1 cellular context compared by ENCODE assay signal in genomic region chr11:83151274-83151977, GRCh38.
TF ChIP-seq lines count a peak whose summit lies in the region.

No MANE protein-coding gene starts in this region.

TF ChIP-seq in K562, 482 proteins besides CTCF, POLR2A, EP300 and RAD21 (continued from another document and continues in another):
- no peak for TF ChIP-seq PRDM10 (IDR thresholded peaks at IDR 0.05; ENCODE audit: partially characterized antibody)
- no peak for TF ChIP-seq ARNT (IDR thresholded peaks at IDR 0.05)
- TF ChIP-seq, protein P1, sequence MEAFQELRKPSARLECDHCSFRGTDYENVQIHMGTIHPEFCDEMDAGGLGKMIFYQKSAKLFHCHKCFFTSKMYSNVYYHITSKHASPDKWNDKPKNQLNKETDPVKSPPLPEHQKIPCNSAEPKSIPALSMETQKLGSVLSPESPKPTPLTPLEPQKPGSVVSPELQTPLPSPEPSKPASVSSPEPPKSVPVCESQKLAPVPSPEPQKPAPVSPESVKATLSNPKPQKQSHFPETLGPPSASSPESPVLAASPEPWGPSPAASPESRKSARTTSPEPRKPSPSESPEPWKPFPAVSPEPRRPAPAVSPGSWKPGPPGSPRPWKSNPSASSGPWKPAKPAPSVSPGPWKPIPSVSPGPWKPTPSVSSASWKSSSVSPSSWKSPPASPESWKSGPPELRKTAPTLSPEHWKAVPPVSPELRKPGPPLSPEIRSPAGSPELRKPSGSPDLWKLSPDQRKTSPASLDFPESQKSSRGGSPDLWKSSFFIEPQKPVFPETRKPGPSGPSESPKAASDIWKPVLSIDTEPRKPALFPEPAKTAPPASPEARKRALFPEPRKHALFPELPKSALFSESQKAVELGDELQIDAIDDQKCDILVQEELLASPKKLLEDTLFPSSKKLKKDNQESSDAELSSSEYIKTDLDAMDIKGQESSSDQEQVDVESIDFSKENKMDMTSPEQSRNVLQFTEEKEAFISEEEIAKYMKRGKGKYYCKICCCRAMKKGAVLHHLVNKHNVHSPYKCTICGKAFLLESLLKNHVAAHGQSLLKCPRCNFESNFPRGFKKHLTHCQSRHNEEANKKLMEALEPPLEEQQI (IDR thresholded peaks at IDR 0.05), result no peak
- TF ChIP-seq, protein P2, sequence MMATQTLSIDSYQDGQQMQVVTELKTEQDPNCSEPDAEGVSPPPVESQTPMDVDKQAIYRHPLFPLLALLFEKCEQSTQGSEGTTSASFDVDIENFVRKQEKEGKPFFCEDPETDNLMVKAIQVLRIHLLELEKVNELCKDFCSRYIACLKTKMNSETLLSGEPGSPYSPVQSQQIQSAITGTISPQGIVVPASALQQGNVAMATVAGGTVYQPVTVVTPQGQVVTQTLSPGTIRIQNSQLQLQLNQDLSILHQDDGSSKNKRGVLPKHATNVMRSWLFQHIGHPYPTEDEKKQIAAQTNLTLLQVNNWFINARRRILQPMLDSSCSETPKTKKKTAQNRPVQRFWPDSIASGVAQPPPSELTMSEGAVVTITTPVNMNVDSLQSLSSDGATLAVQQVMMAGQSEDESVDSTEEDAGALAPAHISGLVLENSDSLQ (IDR thresholded peaks at IDR 0.05), result peak; percentile 77
- TF ChIP-seq HNRNPK (IDR thresholded peaks at IDR 0.05; ENCODE audit: low read depth, low read length, poor library complexity, severe bottlenecking), result no peak
- no peak for TF ChIP-seq OTX1 (CRISPR knock-in tag; IDR thresholded peaks at IDR 0.05)
- no peak for TF ChIP-seq ZBTB17 (CRISPR knock-in tag; IDR thresholded peaks at IDR 0.05)
- TF ChIP-seq BCOR (IDR thresholded peaks at IDR 0.05), result peak; percentile 43; the same call in 1 of the 2 replicates
- no peak for TF ChIP-seq HCFC1 (IDR thresholded peaks at IDR 0.05; ENCODE audit: low read depth, low read length)
- TF ChIP-seq DACH1 (IDR thresholded peaks at IDR 0.05; ENCODE audit: partially characterized antibody), result no peak
- TF ChIP-seq RBM34 (IDR thresholded peaks at IDR 0.05; ENCODE audit: borderline replicate concordance, insufficient read depth, low read length), result no peak
- no peak for TF ChIP-seq LARP7 (IDR thresholded peaks at IDR 0.05)
- TF ChIP-seq, protein P3, sequence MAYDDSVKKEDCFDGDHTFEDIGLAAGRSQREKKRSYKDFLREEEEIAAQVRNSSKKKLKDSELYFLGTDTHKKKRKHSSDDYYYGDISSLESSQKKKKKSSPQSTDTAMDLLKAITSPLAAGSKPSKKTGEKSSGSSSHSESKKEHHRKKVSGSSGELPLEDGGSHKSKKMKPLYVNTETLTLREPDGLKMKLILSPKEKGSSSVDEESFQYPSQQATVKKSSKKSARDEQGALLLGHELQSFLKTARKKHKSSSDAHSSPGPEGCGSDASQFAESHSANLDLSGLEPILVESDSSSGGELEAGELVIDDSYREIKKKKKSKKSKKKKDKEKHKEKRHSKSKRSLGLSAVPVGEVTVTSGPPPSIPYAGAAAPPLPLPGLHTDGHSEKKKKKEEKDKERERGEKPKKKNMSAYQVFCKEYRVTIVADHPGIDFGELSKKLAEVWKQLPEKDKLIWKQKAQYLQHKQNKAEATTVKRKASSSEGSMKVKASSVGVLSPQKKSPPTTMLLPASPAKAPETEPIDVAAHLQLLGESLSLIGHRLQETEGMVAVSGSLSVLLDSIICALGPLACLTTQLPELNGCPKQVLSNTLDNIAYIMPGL (CRISPR knock-in tag; IDR thresholded peaks at IDR 0.05), result no peak
- no peak for TF ChIP-seq ZFPM2 (CRISPR knock-in tag; IDR thresholded peaks at IDR 0.05)
- TF ChIP-seq, protein P4, sequence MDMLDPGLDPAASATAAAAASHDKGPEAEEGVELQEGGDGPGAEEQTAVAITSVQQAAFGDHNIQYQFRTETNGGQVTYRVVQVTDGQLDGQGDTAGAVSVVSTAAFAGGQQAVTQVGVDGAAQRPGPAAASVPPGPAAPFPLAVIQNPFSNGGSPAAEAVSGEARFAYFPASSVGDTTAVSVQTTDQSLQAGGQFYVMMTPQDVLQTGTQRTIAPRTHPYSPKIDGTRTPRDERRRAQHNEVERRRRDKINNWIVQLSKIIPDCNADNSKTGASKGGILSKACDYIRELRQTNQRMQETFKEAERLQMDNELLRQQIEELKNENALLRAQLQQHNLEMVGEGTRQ (CRISPR knock-in tag; IDR thresholded peaks at IDR 0.05), result no peak
- TF ChIP-seq, protein P5, sequence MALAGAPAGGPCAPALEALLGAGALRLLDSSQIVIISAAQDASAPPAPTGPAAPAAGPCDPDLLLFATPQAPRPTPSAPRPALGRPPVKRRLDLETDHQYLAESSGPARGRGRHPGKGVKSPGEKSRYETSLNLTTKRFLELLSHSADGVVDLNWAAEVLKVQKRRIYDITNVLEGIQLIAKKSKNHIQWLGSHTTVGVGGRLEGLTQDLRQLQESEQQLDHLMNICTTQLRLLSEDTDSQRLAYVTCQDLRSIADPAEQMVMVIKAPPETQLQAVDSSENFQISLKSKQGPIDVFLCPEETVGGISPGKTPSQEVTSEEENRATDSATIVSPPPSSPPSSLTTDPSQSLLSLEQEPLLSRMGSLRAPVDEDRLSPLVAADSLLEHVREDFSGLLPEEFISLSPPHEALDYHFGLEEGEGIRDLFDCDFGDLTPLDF (CRISPR knock-in tag; IDR thresholded peaks at IDR 0.05), result no peak
- no peak for TF ChIP-seq NFRKB (IDR thresholded peaks at IDR 0.05; ENCODE audit: low read depth)
- TF ChIP-seq TCF7L2 (IDR thresholded peaks at IDR 0.05; ENCODE audit: low read depth, low read length), result no peak
- no peak for TF ChIP-seq POU5F1 (IDR thresholded peaks at IDR 0.05; ENCODE audit: borderline replicate concordance, low read depth, low read length, partially characterized antibody)
- no peak for TF ChIP-seq ZNF212 (CRISPR knock-in tag; IDR thresholded peaks at IDR 0.05)
- no peak for TF ChIP-seq USF1 (CRISPR knock-in tag; IDR thresholded peaks at IDR 0.05)
- no peak for TF ChIP-seq STAT5B (CRISPR knock-in tag; IDR thresholded peaks at IDR 0.05)
- TF ChIP-seq UBTF (IDR thresholded peaks at IDR 0.05; ENCODE audit: borderline replicate concordance in 1 of 2, low read depth in 2 of 2, low read length in 2 of 2), result no peak
- TF ChIP-seq CHD4 (IDR thresholded peaks at IDR 0.05; ENCODE audit: insufficient read depth, insufficient replicate concordance, low read depth, low read length, poor library complexity, severe bottlenecking), result no peak
- no peak for TF ChIP-seq PHTF2 (CRISPR knock-in tag; IDR thresholded peaks at IDR 0.05)
- TF ChIP-seq, protein P6, sequence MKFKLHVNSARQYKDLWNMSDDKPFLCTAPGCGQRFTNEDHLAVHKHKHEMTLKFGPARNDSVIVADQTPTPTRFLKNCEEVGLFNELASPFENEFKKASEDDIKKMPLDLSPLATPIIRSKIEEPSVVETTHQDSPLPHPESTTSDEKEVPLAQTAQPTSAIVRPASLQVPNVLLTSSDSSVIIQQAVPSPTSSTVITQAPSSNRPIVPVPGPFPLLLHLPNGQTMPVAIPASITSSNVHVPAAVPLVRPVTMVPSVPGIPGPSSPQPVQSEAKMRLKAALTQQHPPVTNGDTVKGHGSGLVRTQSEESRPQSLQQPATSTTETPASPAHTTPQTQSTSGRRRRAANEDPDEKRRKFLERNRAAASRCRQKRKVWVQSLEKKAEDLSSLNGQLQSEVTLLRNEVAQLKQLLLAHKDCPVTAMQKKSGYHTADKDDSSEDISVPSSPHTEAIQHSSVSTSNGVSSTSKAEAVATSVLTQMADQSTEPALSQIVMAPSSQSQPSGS (CRISPR knock-in tag; IDR thresholded peaks at IDR 0.05), result no peak
- no peak for TF ChIP-seq ZNF324 (CRISPR knock-in tag; IDR thresholded peaks at IDR 0.05)
- no peak for TF ChIP-seq ZC3H11A (IDR thresholded peaks at IDR 0.05; ENCODE audit: low read depth, low read length)
- no peak for TF ChIP-seq HSF4 (CRISPR knock-in tag; IDR thresholded peaks at IDR 0.05; ENCODE audit: borderline replicate concordance)
- TF ChIP-seq ZNF79 (CRISPR knock-in tag; IDR thresholded peaks at IDR 0.05; ENCODE audit: low read depth), result no peak
- TF ChIP-seq, protein P7, sequence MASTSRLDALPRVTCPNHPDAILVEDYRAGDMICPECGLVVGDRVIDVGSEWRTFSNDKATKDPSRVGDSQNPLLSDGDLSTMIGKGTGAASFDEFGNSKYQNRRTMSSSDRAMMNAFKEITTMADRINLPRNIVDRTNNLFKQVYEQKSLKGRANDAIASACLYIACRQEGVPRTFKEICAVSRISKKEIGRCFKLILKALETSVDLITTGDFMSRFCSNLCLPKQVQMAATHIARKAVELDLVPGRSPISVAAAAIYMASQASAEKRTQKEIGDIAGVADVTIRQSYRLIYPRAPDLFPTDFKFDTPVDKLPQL (IDR thresholded peaks at IDR 0.05; ENCODE audit: extremely low read depth, insufficient read length), result no peak
- no peak for TF ChIP-seq FUS (optimal IDR thresholded peaks at IDR 0.05; ENCODE audit: low read depth, low read length)
- TF ChIP-seq MTA2 (IDR thresholded peaks at IDR 0.05; ENCODE audit: low read depth), result peak; percentile 35; the same call in 1 of the 2 replicates
- TF ChIP-seq ZSCAN32 (CRISPR knock-in tag; IDR thresholded peaks at IDR 0.05), result no peak
- peak; percentile 95 for TF ChIP-seq DPF2 (IDR thresholded peaks at IDR 0.05)
- no peak for TF ChIP-seq XRCC5 (IDR thresholded peaks at IDR 0.05; ENCODE audit: low read depth, low read length)
- TF ChIP-seq EGR1 (conservative IDR thresholded peaks at IDR 0.05), result no peak
- no peak for TF ChIP-seq CEBPZ (IDR thresholded peaks at IDR 0.05; ENCODE audit: borderline replicate concordance, low read depth, low read length)
- TF ChIP-seq TCFL5 (CRISPR knock-in tag; conservative IDR thresholded peaks at IDR 0.05), result no peak
